ENCODE assay signal across 8 cellular contexts in the genomic region with DNA sequence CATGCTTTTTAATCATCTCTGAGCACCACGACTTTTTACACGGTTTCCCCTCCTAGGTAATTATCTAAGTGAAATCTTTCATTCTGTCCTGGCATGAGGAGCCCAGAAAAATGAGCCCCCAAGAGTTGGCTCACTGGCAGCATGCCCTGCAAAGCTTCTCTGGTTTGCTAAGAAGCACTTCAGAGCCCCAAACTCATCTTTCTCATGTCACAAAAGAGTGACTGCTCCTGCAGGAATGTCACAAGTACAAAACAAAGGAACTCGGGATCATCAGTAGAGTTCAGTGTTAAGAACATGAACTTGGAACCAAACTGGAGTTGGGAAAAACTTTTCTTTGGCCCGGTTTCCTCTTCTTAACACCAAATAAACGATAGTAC.
DNase-seq lines count a peak whose midpoint lies in the region; ATAC-seq and TF ChIP-seq lines count a peak whose summit lies in the region.

No MANE protein-coding gene starts in this region.

- no peak for DNase-seq in HL-60 (ENCODE audit: low read depth in 1 of 2, low spot score in 1 of 2)
- DNase-seq in activated CD8-positive, alpha-beta T cell treated with anti-CD3 and anti-CD28 coated beads, Interleukin-2, amount 10 ng/mL, durations not matched to agents 7 days and 5 days = no peak
- DNase-seq in immature natural killer cell = no peak
- DNase-seq in stimulated activated naive CD8-positive, alpha-beta T cell treated with anti-CD3 and anti-CD28 coated beads, Interleukin-15, amount 100 ng/mL, for 72 hours = no peak
- no peak for DNase-seq in NK-92 treated with Interleukin-12 subunit alpha and Interleukin-12 subunit beta, amount 100 ng/mL, for 24 hours (lab: John Stamatoyannopoulos, UW)
- no peak for DNase-seq in stimulated activated CD4-positive, alpha-beta T cell treated with anti-CD3 and anti-CD28 coated beads, Interleukin-4, amount 100 ng/mL, for 4 hours
- no peak for DNase-seq in NCI-H345 (lab: John Stamatoyannopoulos, UW)

- no peak overlapping the region for H3K27ac ChIP-seq in HL-60 (replicated peaks)

- POLR2A ChIA-PET in activated CD8-positive, alpha-beta T cell treated with anti-CD3 and anti-CD28 coated beads, Interleukin-2, amount 10 ng/mL, durations not matched to agents 7 days and 5 days (lab: Charles Lee) = interaction anchor here (1.0 kb wide), 1 partner anchor 132 kb away, joined by 3 read pairs; no protein-coding TSS in a partner anchor

- peak overlapping the region; percentile 77 for H3K27ac Mint-ChIP-seq in activated CD8-positive, alpha-beta T cell treated with anti-CD3 and anti-CD28 coated beads, Interleukin-2, amount 10 ng/mL, durations not matched to agents 7 days and 5 days
- H3K27ac Mint-ChIP-seq in immature natural killer cell = peak overlapping the region; percentile 83 to 93 (median 90)
- peak overlapping the region in 1 of 2 donors; percentile 61 for H3K27ac Mint-ChIP-seq in stimulated activated naive CD8-positive, alpha-beta T cell treated with anti-CD3 and anti-CD28 coated beads, Interleukin-15, amount 100 ng/mL, for 72 hours

- peak overlapping the region; percentile 65 for H3K4me3 Mint-ChIP-seq in activated CD8-positive, alpha-beta T cell treated with anti-CD3 and anti-CD28 coated beads, Interleukin-2, amount 10 ng/mL, durations not matched to agents 7 days and 5 days
- peak overlapping the region; percentile 85 to 91 (median 90) for H3K4me3 Mint-ChIP-seq in immature natural killer cell
- H3K4me3 Mint-ChIP-seq in stimulated activated naive CD8-positive, alpha-beta T cell treated with anti-CD3 and anti-CD28 coated beads, Interleukin-15, amount 100 ng/mL, for 72 hours = peak overlapping the region; percentile 73 to 84

- peak overlapping the region; percentile 42 for H3K4me3 ChIP-seq in HL-60 (replicated peaks; ENCODE audit: insufficient read depth, low read length)

- H3K27me3 Mint-ChIP-seq in activated CD8-positive, alpha-beta T cell treated with anti-CD3 and anti-CD28 coated beads, Interleukin-2, amount 10 ng/mL, durations not matched to agents 7 days and 5 days (ENCODE audit: low read depth) = peaks cover 9% of the 10 kb centered on the region
- peaks cover 3 to 13% (median 3%) of the 10 kb centered on the region in 3 donors for H3K27me3 Mint-ChIP-seq in immature natural killer cell (ENCODE audit: low read depth in 3 of 3)
- peaks cover 8% of the 10 kb centered on the region for H3K27me3 Mint-ChIP-seq in stimulated activated naive CD8-positive, alpha-beta T cell treated with anti-CD3 and anti-CD28 coated beads, Interleukin-15, amount 100 ng/mL, for 72 hours

- CTCF ChIA-PET in activated CD8-positive, alpha-beta T cell treated with anti-CD3 and anti-CD28 coated beads, Interleukin-2, amount 10 ng/mL, durations not matched to agents 7 days and 5 days (lab: Charles Lee) = interaction anchor here (0.8 to 2.5 kb wide), 13 partner anchors 14 to 376 kb away, joined by 3 to 11 read pairs (median 3); a partner anchor contains a TSS

- no peaks in the 10 kb centered on the region for H3K27me3 ChIP-seq in HL-60 (ENCODE audit: insufficient read depth, poor library complexity, severe bottlenecking)

- peaks cover 51% of the 10 kb centered on the region for H3K4me1 Mint-ChIP-seq in activated CD8-positive, alpha-beta T cell treated with anti-CD3 and anti-CD28 coated beads, Interleukin-2, amount 10 ng/mL, durations not matched to agents 7 days and 5 days (ENCODE audit: low read depth)
- H3K4me1 Mint-ChIP-seq in immature natural killer cell = peaks cover 17 to 20% of the 10 kb centered on the region in 2 donors
- H3K4me1 Mint-ChIP-seq in stimulated activated naive CD8-positive, alpha-beta T cell treated with anti-CD3 and anti-CD28 coated beads, Interleukin-15, amount 100 ng/mL, for 72 hours = peaks cover 49% of the 10 kb centered on the region

- H3K36me3 Mint-ChIP-seq in activated CD8-positive, alpha-beta T cell treated with anti-CD3 and anti-CD28 coated beads, Interleukin-2, amount 10 ng/mL, durations not matched to agents 7 days and 5 days (ENCODE audit: low read depth) = no peaks in the 10 kb centered on the region
- no peaks in the 10 kb centered on the region for H3K36me3 Mint-ChIP-seq in immature natural killer cell

- TF ChIP-seq CTCF in HL-60 (IDR thresholded peaks at IDR 0.05; ENCODE audit: insufficient read depth, low read length) = no peak

- ATAC-seq in activated CD8-positive, alpha-beta T cell treated with anti-CD3 and anti-CD28 coated beads, Interleukin-2, amount 10 ng/mL, durations not matched to agents 7 days and 5 days = no peak
- ATAC-seq in stimulated activated naive CD8-positive, alpha-beta T cell treated with anti-CD3 and anti-CD28 coated beads, Interleukin-15, amount 100 ng/mL, for 72 hours = no peak
- ATAC-seq in GM18873 (IDR thresholded peaks at IDR 0.05; ENCODE audit: low FRiP score, unreplicated experiment) = no peak

- no peaks in the 10 kb centered on the region for H3K9me3 Mint-ChIP-seq in activated CD8-positive, alpha-beta T cell treated with anti-CD3 and anti-CD28 coated beads, Interleukin-2, amount 10 ng/mL, durations not matched to agents 7 days and 5 days (ENCODE audit: insufficient read depth)
- H3K9me3 Mint-ChIP-seq in immature natural killer cell = no peaks in the 10 kb centered on the region
- H3K9me3 Mint-ChIP-seq in stimulated activated naive CD8-positive, alpha-beta T cell treated with anti-CD3 and anti-CD28 coated beads, Interleukin-15, amount 100 ng/mL, for 72 hours = no peaks in the 10 kb centered on the region
